Comparison of ENCODE assay signal across 16 cellular contexts in genomic region chr2:179917272-179917671, GRCh38. TPM values are rescaled to one million over a fixed set of nuclear protein-coding genes. Genes with fewer than 3 reads are reported as not detected.
DNase-seq lines count a peak whose midpoint lies in the region; ATAC-seq and TF ChIP-seq lines count a peak whose summit lies in the region.
"Had no signal": no experiment of that assay in that cellular context is flagged by ENCODE, and none has a peak within 500 bp of the region (broad histone marks: within the 10 kb centered on the region; RNA-seq: fewer than 3 reads in every experiment).

No MANE protein-coding gene starts in this region.

- no peak overlapping the region for H3K4me3 ChIP-seq in epithelial cell of proximal tubule (ENCODE audit: low read depth, low read length)
- H3K4me3 ChIP-seq: lower lobe of right lung had no signal

- DNase-seq in ELR (ENCODE audit: low read depth) (peak; percentile 55), NCI-H446 treated with DMSO at 0.1 percent for 48 hours (lab: John Stamatoyannopoulos, UW) (peak; percentile 44), epithelial cell of proximal tubule (ENCODE audit: low read depth) (peak; percentile 12), pons (ENCODE audit: low spot score) (peak; percentile 5), SIG-M5 (lab: John Stamatoyannopoulos, UW) (no peak), Ammon's horn (ENCODE audit: low spot score) (no peak), NCI-H524 (lab: John Stamatoyannopoulos, UW) (no peak)
- DNase-seq: activated CD4-positive, CD25-positive, alpha-beta regulatory T cell treated with anti-CD3 and anti-CD28 coated beads, Interleukin-2, amount 50 U/mL, for 72 hours; CD8-positive, alpha-beta memory T cell; lower lobe of right lung; NCI-H1930; NCI-H748 treated with DMSO at 0.1 percent for 48 hours had no signal

- no peak for ATAC-seq in HG03432 (IDR thresholded peaks at IDR 0.05; ENCODE audit: unreplicated experiment)
- ATAC-seq: lower lobe of right lung; natural killer cell treated with Interleukin-12 subunit alpha and Interleukin-12 subunit beta and Interleukin-15 and Interleukin-18, amount 100 ng/mL, for 72 hours had no signal

- TF ChIP-seq CTCF in epithelial cell of proximal tubule (conservative IDR thresholded peaks at IDR 0.05; ENCODE audit: low read depth, low read length) = no peak

RNA-seq across cellular contexts. Expression of gene ZNF385B, which starts 55.9 kb away (rescaled TPM):
- total RNA-seq in epithelial cell of proximal tubule = under 0.01 and 0.69 TPM in 2 replicates
- total RNA-seq: CD8-positive, alpha-beta memory T cell; endothelial cell of umbilical vein; natural killer cell treated with Interleukin-12 subunit alpha and Interleukin-12 subunit beta and Interleukin-15 and Interleukin-18, amount 100 ng/mL, for 72 hours; pulmonary artery endothelial cell had no signal

Comparison
In these comparisons a context has a peak if more than half of its experiments do, and no peak if none do; other contexts are left out.
1. DNase-seq: peak in ELR (single experiment), NCI-H446 treated with DMSO at 0.1 percent for 48 hours (single experiment), epithelial cell of proximal tubule (single experiment) and pons (single experiment); none in SIG-M5 (single experiment), Ammon's horn (single experiment) and NCI-H524 (0 of 2).